20 cellular contexts compared by ENCODE assay signal in genomic region chr4:103036169-103036568, GRCh38. TPM values are rescaled to one million over a fixed set of nuclear protein-coding genes. Genes with fewer than 3 reads are reported as not detected.
DNase-seq lines count a peak whose midpoint lies in the region; ATAC-seq and TF ChIP-seq lines count a peak whose summit lies in the region.
"Had no signal": no experiment of that assay in that cellular context is flagged by ENCODE, and none has a peak within 500 bp of the region (broad histone marks: within the 10 kb centered on the region; RNA-seq: fewer than 3 reads in every experiment).

No MANE protein-coding gene starts in this region.

- DNase-seq in Right ventricle myocardium inferior (ENCODE audit: missing footprints) (no peak), left ventricle myocardium inferior (no peak), heart left ventricle (no peak), cardiac septum (ENCODE audit: low spot score) (no peak), left cardiac atrium (no peak), right cardiac atrium (no peak)
- no peak for DNase-seq in naive thymus-derived CD4-positive, alpha-beta T cell
- no peak for DNase-seq in CD8-positive, alpha-beta memory T cell
- DNase-seq: 8988T; ACHN; BE2C; C1 segment of cervical spinal cord; Caco-2; Calu3; CD4-positive, alpha-beta memory T cell; CD4-positive, CD25-positive, alpha-beta regulatory T cell; DMS79 treated with DMSO at 0.1 percent for 48 hours; GF-D8 had no signal

- no peak for TF ChIP-seq POLR2A in heart left ventricle (IDR thresholded peaks at IDR 0.05)

- 56 to 73% (median 57%) methylated on average over 2 of the region's 2 CpGs for WGBS in heart left ventricle, 4 donors
- 78% methylated on average over 2 of the region's 2 CpGs for WGBS in right cardiac atrium

- peaks cover 0 to 12% (median 0%) of the 10 kb centered on the region in 11 donors for H3K9me3 Mint-ChIP-seq in naive thymus-derived CD4-positive, alpha-beta T cell
- no peaks in the 10 kb centered on the region for H3K9me3 Mint-ChIP-seq in CD8-positive, alpha-beta memory T cell
- H3K9me3 Mint-ChIP-seq: CD4-positive, CD25-positive, alpha-beta regulatory T cell had no signal

- no peak overlapping the region for H3K4me3 Mint-ChIP-seq in naive thymus-derived CD4-positive, alpha-beta T cell
- H3K4me3 Mint-ChIP-seq in CD8-positive, alpha-beta memory T cell: no peak overlapping the region
- H3K4me3 Mint-ChIP-seq: CD14-positive monocyte; CD4-positive, alpha-beta memory T cell; CD4-positive, CD25-positive, alpha-beta regulatory T cell had no signal

- H3K4me1 ChIP-seq in left ventricle myocardium inferior (no peaks in the 10 kb centered on the region), heart left ventricle (no peaks in the 10 kb centered on the region), right cardiac atrium (ENCODE audit: control insufficient read depth, insufficient read depth, low read length) (no peaks in the 10 kb centered on the region)
- H3K4me1 ChIP-seq in naive thymus-derived CD4-positive, alpha-beta T cell (ENCODE audit: control insufficient read depth in 2 of 2, insufficient read depth in 2 of 2, low read length in 2 of 2): no peaks in the 10 kb centered on the region
- no peaks in the 10 kb centered on the region for H3K4me1 ChIP-seq in CD8-positive, alpha-beta memory T cell (ENCODE audit: insufficient read depth, low read length)
- H3K4me1 ChIP-seq: BE2C, BLaER1, Caco-2 had no signal

- H3K27ac ChIP-seq in left ventricle myocardium inferior (replicated peaks): no peak overlapping the region
- H3K27ac ChIP-seq in heart left ventricle: no peak overlapping the region
- H3K27ac ChIP-seq in right cardiac atrium (ENCODE audit: low read length): no peak overlapping the region
- H3K27ac ChIP-seq in naive thymus-derived CD4-positive, alpha-beta T cell (ENCODE audit: low read depth, low read length): no peak overlapping the region
- no peak overlapping the region for H3K27ac ChIP-seq in CD8-positive, alpha-beta memory T cell (ENCODE audit: low read depth, low read length)
- H3K27ac ChIP-seq: BLaER1 had no signal

- CTCF ChIA-PET in naive thymus-derived CD4-positive, alpha-beta T cell (lab: Charles Lee): interaction anchor here (0.6 kb wide), 1 partner anchor 232 kb away, joined by 5 read pairs; no protein-coding TSS in a partner anchor
- CTCF ChIA-PET in CD8-positive, alpha-beta memory T cell (lab: Charles Lee): no interaction called here

- H3K9me3 ChIP-seq in left ventricle myocardium inferior (replicated peaks) (peaks cover 18% of the 10 kb centered on the region), heart left ventricle (peaks cover 0 to 16% (median 0%) of the 10 kb centered on the region in 12 donors), right cardiac atrium (ENCODE audit: control insufficient read depth, low read length) (no peaks in the 10 kb centered on the region)
- no peaks in the 10 kb centered on the region for H3K9me3 ChIP-seq in naive thymus-derived CD4-positive, alpha-beta T cell (ENCODE audit: control insufficient read depth in 2 of 3, low read length in 3 of 3)
- no peaks in the 10 kb centered on the region for H3K9me3 ChIP-seq in CD8-positive, alpha-beta memory T cell (ENCODE audit: low read length)
- H3K9me3 ChIP-seq: BE2C, Caco-2 had no signal

- POLR2A ChIA-PET in naive thymus-derived CD4-positive, alpha-beta T cell (lab: Charles Lee): interaction anchor here (0.6 kb wide), 1 partner anchor 16 kb away, joined by 3 read pairs; no protein-coding TSS in a partner anchor
- POLR2A ChIA-PET in CD8-positive, alpha-beta memory T cell (lab: Charles Lee): no interaction called here

- H3K36me3 Mint-ChIP-seq in naive thymus-derived CD4-positive, alpha-beta T cell: peaks cover 8 to 31% (median 20%) of the 10 kb centered on the region in 5 donors
- peaks cover 10 to 31% (median 17%) of the 10 kb centered on the region in 3 donors for H3K36me3 Mint-ChIP-seq in CD8-positive, alpha-beta memory T cell

- peaks cover 0 to 19% (median 0%) of the 10 kb centered on the region in 7 donors for H3K4me1 Mint-ChIP-seq in naive thymus-derived CD4-positive, alpha-beta T cell
- H3K4me1 Mint-ChIP-seq in CD8-positive, alpha-beta memory T cell: no peaks in the 10 kb centered on the region
- H3K4me1 Mint-ChIP-seq: CD14-positive monocyte; CD4-positive, alpha-beta memory T cell had no signal

- TF ChIP-seq CTCF in left ventricle myocardium inferior (IDR thresholded peaks at IDR 0.05; ENCODE audit: borderline replicate concordance) (no peak), heart left ventricle (IDR thresholded peaks at IDR 0.05) (no peak)

- no peaks in the 10 kb centered on the region for H3K27me3 Mint-ChIP-seq in naive thymus-derived CD4-positive, alpha-beta T cell
- no peaks in the 10 kb centered on the region for H3K27me3 Mint-ChIP-seq in CD8-positive, alpha-beta memory T cell
- H3K27me3 Mint-ChIP-seq: CD4-positive, alpha-beta memory T cell; CD4-positive, CD25-positive, alpha-beta regulatory T cell had no signal

- no peak overlapping the region for H3K27ac Mint-ChIP-seq in naive thymus-derived CD4-positive, alpha-beta T cell
- no peak overlapping the region for H3K27ac Mint-ChIP-seq in CD8-positive, alpha-beta memory T cell
- H3K27ac Mint-ChIP-seq: CD14-positive monocyte had no signal

- intact Hi-C loops in Right ventricle myocardium inferior (cut with DNase I) (no loop called here), left ventricle myocardium inferior (cut with micrococcal nuclease) (no loop called here), heart left ventricle (cut with DNase I) (no loop called here), cardiac septum (cut with DNase I) (no loop called here), left cardiac atrium (cut with DNase I) (no loop called here), right cardiac atrium (cut with DNase I) (no loop called here)
- intact Hi-C loops in naive thymus-derived CD4-positive, alpha-beta T cell (cut with micrococcal nuclease): no loop called here

- peaks cover 10% of the 10 kb centered on the region for H3K36me3 ChIP-seq in left ventricle myocardium inferior
- peaks cover 0 to 4% (median 0%) of the 10 kb centered on the region in 9 donors for H3K36me3 ChIP-seq in heart left ventricle
- no peaks in the 10 kb centered on the region for H3K36me3 ChIP-seq in naive thymus-derived CD4-positive, alpha-beta T cell (ENCODE audit: control insufficient read depth in 2 of 3, insufficient read depth in 3 of 3, low read length in 3 of 3)
- H3K36me3 ChIP-seq in CD8-positive, alpha-beta memory T cell (ENCODE audit: insufficient read depth, low read length): no peaks in the 10 kb centered on the region

- ATAC-seq in Right ventricle myocardium inferior: peak; percentile 65
- peak; percentile 42 to 75 (median 67) for ATAC-seq in heart left ventricle
- ATAC-seq in left cardiac atrium: peak; percentile 38 to 80
- peak; percentile 62 to 84 for ATAC-seq in right cardiac atrium
- no peak for ATAC-seq in naive thymus-derived CD4-positive, alpha-beta T cell

- no peaks in the 10 kb centered on the region for H3K27me3 ChIP-seq in left ventricle myocardium inferior (ENCODE audit: low read depth)
- H3K27me3 ChIP-seq in heart left ventricle: no peaks in the 10 kb centered on the region
- H3K27me3 ChIP-seq in right cardiac atrium (ENCODE audit: control insufficient read depth, insufficient read depth): no peaks in the 10 kb centered on the region
- no peaks in the 10 kb centered on the region for H3K27me3 ChIP-seq in naive thymus-derived CD4-positive, alpha-beta T cell (ENCODE audit: control insufficient read depth in 2 of 2, insufficient read depth in 2 of 2, low read length in 2 of 2)
- no peaks in the 10 kb centered on the region for H3K27me3 ChIP-seq in CD8-positive, alpha-beta memory T cell (ENCODE audit: insufficient read depth, low read length, poor library complexity, severe bottlenecking)
- H3K27me3 ChIP-seq: BE2C, BLaER1 had no signal

- H3K4me3 ChIP-seq in left ventricle myocardium inferior: no peak overlapping the region
- no peak overlapping the region for H3K4me3 ChIP-seq in heart left ventricle
- no peak overlapping the region for H3K4me3 ChIP-seq in right cardiac atrium (ENCODE audit: low read length)
- H3K4me3 ChIP-seq in naive thymus-derived CD4-positive, alpha-beta T cell (ENCODE audit: low read length): no peak overlapping the region
- no peak overlapping the region for H3K4me3 ChIP-seq in CD8-positive, alpha-beta memory T cell (ENCODE audit: low read length)
- H3K4me3 ChIP-seq: BLaER1 had no signal

RNA-seq across cellular contexts. Expression of gene SLC9B1, which starts 16.7 kb away (rescaled TPM):
- total RNA-seq in Right ventricle myocardium inferior (0.95 TPM), left ventricle myocardium inferior (0.55 TPM), heart left ventricle (1 to 10 TPM in 2 of 9 donors, under 1 TPM in 4, not detected in 3; 0.28 to 1.8 (median 0.61) TPM), cardiac septum (0.86 TPM), left cardiac atrium (1 to 10 TPM; 1.0 to 1.1 TPM), right cardiac atrium (1 to 10 TPM in 2 of 4 donors, under 1 TPM in 2; 0.94 to 1.8 (median 1.3) TPM)
- polyA plus RNA-seq in heart left ventricle (under 1 TPM; 0.07 to 0.15 TPM), right cardiac atrium (0.27 TPM)
- total RNA-seq in naive thymus-derived CD4-positive, alpha-beta T cell: 1 to 10 TPM; 1.4 to 7.2 (median 3.9) TPM
- polyA plus RNA-seq in naive thymus-derived CD4-positive, alpha-beta T cell: 1 to 10 TPM; 1.7 to 3.4 TPM
- 1 to 10 TPM; 1.2 to 1.7 TPM for total RNA-seq in CD8-positive, alpha-beta memory T cell
- polyA plus RNA-seq in CD8-positive, alpha-beta memory T cell: 1.2 TPM
- total RNA-seq: Calu3 had no signal

RNA-seq across cellular contexts. Expression of gene SLC9B2, which starts 40.4 kb away (rescaled TPM):
- 3.3 TPM for total RNA-seq in Right ventricle myocardium inferior
- 2.3 TPM for total RNA-seq in left ventricle myocardium inferior
- 1 to 10 TPM; 1.4 to 7.1 (median 4.6) TPM for total RNA-seq in heart left ventricle
- 1 to 10 TPM; 1.7 to 5.1 TPM for polyA plus RNA-seq in heart left ventricle
- total RNA-seq in cardiac septum: 6.4 TPM
- total RNA-seq in left cardiac atrium: 10 to 100 TPM in 1 of 2 donors, 1 to 10 TPM in 1; 4.9 to 11.5 TPM
- 10 to 100 TPM in 1 of 4 donors, 1 to 10 TPM in 3; 7.5 to 12.7 (median 8.7) TPM for total RNA-seq in right cardiac atrium
- 5.0 TPM for polyA plus RNA-seq in right cardiac atrium
- total RNA-seq in naive thymus-derived CD4-positive, alpha-beta T cell: 10 to 100 TPM; 15.9 to 26.3 (median 20.1) TPM
- polyA plus RNA-seq in naive thymus-derived CD4-positive, alpha-beta T cell: 10 to 100 TPM; 12.7 to 14.4 TPM
- total RNA-seq in CD8-positive, alpha-beta memory T cell: 10 to 100 TPM; 35.8 to 37.0 TPM
- 19.1 TPM for polyA plus RNA-seq in CD8-positive, alpha-beta memory T cell
